7 cellular contexts compared by ENCODE assay signal in the genomic region with DNA sequence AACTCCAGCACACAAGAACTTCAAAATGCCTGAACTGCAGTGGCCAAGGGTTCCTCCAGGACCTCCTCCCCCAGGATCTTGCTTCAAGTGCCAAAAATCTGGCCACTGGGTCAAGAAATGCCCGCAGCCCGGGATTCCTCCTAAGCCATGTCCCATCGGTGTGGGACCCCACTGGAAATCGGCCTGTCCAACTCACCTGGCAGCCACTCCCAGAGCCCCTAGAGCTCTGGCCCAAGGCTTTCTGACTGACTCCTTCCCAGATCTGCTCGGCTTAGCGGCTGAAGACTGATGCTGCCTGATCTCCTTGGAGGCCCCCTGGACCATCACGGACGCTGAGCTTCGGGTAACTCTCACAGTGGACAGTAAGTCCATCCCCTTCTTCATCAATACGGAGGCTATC.
"Had no signal": no experiment of that assay in that cellular context is flagged by ENCODE, and none has a peak within 500 bp of the region (broad histone marks: within the 10 kb centered on the region; RNA-seq: fewer than 3 reads in every experiment).

No MANE protein-coding gene starts in this region.

- FAIRE-seq: HepG2, HTR-8/SVneo, K562 had no signal

- DNase-seq: IMR-90, KBM-7, KG1 had no signal

- ATAC-seq: HepG2, K562 had no signal

- H3K27ac ChIP-seq: HL-60 had no signal

- H3K4me3 ChIP-seq: K562 had no signal
